Comparison of ENCODE assay signal across 7 cellular contexts in the genomic region with DNA sequence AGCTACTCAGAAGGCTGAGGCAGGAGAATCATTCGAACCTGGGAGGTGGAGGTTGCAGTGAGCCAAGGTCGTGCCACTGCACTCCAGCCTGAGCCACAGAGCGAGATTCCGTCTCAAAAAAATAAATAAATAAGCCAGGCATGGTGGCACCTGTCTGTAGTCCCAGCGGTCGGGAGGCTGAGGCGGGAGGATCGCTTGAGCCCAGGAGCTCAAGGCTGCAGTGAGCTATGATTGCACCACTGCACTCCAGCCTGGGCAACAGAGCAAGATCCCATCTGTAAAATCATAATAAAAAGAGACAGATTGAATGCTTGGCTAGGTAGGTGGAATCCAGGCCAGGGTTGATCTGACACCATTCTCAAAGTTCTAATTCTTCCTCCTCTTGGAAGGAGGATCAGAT. TPM values are rescaled to one million over a fixed set of nuclear protein-coding genes. Genes with fewer than 3 reads are reported as not detected.
"Had no signal": no experiment of that assay in that cellular context is flagged by ENCODE, and none has a peak within 500 bp of the region (broad histone marks: within the 10 kb centered on the region; RNA-seq: fewer than 3 reads in every experiment).

No MANE protein-coding gene starts in this region.

RNA-seq across cellular contexts. Expression of a gene that starts 3.7 kb away (rescaled TPM):
- total RNA-seq: epithelial cell of proximal tubule, kidney epithelial cell, occipital lobe, pulmonary artery endothelial cell had no signal

RNA-seq across cellular contexts. Expression of a gene that starts 36.5 kb away (rescaled TPM):
- total RNA-seq: epithelial cell of proximal tubule, foreskin keratinocyte, kidney epithelial cell, mucosa of gallbladder, occipital lobe, pulmonary artery endothelial cell, vagina had no signal
